Comparison of ENCODE assay signal across 1 cellular context in genomic region chr1:181077576-181078242, GRCh38.
TF ChIP-seq lines count a peak whose summit lies in the region.

No MANE protein-coding gene starts in this region.

TF ChIP-seq in SK-N-SH treated with all-trans-retinoic acid at 6 μM for 48 hours, 23 proteins besides CTCF, POLR2A, EP300 and RAD21 (continued from another document):
- no peak for TF ChIP-seq CREB5 (CRISPR knock-in tag; IDR thresholded peaks at IDR 0.05; ENCODE audit: low read depth)
- TF ChIP-seq POU6F1 (CRISPR knock-in tag; IDR thresholded peaks at IDR 0.05; ENCODE audit: borderline replicate concordance, low read depth): no peak
